Comparison of ENCODE assay signal across 24 cellular contexts in the genomic region with DNA sequence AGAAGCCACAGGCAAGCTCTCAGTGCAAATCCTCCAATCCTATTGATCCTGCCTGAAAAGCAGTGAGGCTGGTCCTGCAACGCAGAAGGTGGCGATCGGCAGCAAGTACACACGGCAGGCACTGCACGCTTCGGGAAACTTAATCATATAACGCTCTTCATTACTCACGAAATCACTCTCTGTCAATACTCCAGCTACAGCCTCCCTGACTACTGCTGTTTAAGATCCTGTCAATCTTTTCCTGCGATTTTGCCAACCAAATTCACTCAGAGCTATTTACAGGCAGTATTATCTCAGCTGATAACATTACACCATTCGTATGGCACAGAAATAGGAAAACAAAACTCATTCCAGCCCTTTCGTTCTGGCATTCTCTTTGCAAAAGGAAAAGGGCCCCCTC.
DNase-seq lines count a peak whose midpoint lies in the region; ATAC-seq, FAIRE-seq and TF ChIP-seq lines count a peak whose summit lies in the region.
"Had no signal": no experiment of that assay in that cellular context is flagged by ENCODE, and none has a peak within 500 bp of the region (broad histone marks: within the 10 kb centered on the region; RNA-seq: fewer than 3 reads in every experiment).

No MANE protein-coding gene starts in this region.

- H2AFZ ChIP-seq in HepG2 (ENCODE audit: low read length) = peak overlapping the region; percentile 17
- peak overlapping the region; percentile 21 for H2AFZ ChIP-seq in hepatocyte

- DNase-seq in HepG2 (ENCODE audit: low spot score) (no peak), right lobe of liver (no peak), SK-N-DZ (ENCODE audit: low spot score) (peak; percentile 77), hepatocyte (ENCODE audit: low spot score) (peak; percentile 5), spleen (no peak), NCI-H526 (lab: John Stamatoyannopoulos, UW) (no peak), natural killer cell (no peak)
- DNase-seq: C1 segment of cervical spinal cord, Karpas-422, NCI-H1417 treated with DMSO at 0.1 percent for 48 hours, NCI-H1930, NCI-H446, NCI-H774, Right ventricle myocardium superior, T-helper 1 cell had no signal

- no peak overlapping the region for H3K4me3 Mint-ChIP-seq in natural killer cell
- H3K4me3 Mint-ChIP-seq: IgD-negative memory B cell had no signal

- TF ChIP-seq CTCF in HepG2 (CRISPR knock-in tag; IDR thresholded peaks at IDR 0.05) (no peak), right lobe of liver (IDR thresholded peaks at IDR 0.05) (no peak), hepatocyte (IDR thresholded peaks at IDR 0.05; ENCODE audit: poor library complexity) (no peak), spleen (IDR thresholded peaks at IDR 0.05 in 8 of 11, conservative IDR thresholded peaks at IDR 0.05 in 3 of 11) (no peak), natural killer cell (IDR thresholded peaks at IDR 0.05) (no peak)

- intact Hi-C loops in HepG2 (cut with micrococcal nuclease; ENCODE audit: unreplicated experiment) (no loop called here), right lobe of liver (cut with DNase I) (no loop called here), spleen (cut with DNase I; ENCODE audit: low total_unique reads) (no loop called here), natural killer cell (cut with micrococcal nuclease) (no loop called here)

- no peaks in the 10 kb centered on the region for H3K4me1 Mint-ChIP-seq in natural killer cell
- H3K4me1 Mint-ChIP-seq: IgD-negative memory B cell had no signal

- BruUV-seq in HepG2 (replicated peaks; lab: Mats Ljungman, UMichigan) = no TSS peak

- TF ChIP-seq RAD21 in HepG2 (CRISPR knock-in tag; IDR thresholded peaks at IDR 0.05) = no peak

- no peaks in the 10 kb centered on the region for H3K9me2 ChIP-seq in hepatocyte (replicated peaks; ENCODE audit: insufficient read depth)

- no peaks in the 10 kb centered on the region for H3K36me3 Mint-ChIP-seq in natural killer cell
- H3K36me3 Mint-ChIP-seq: IgD-negative memory B cell had no signal

- no peak overlapping the region for H3K9ac ChIP-seq in HepG2 (ENCODE audit: insufficient read depth, low read depth, low read length)

- no peak for TF ChIP-seq EP300 in HepG2 (IDR thresholded peaks at IDR 0.05; ENCODE audit: low read depth in 2 of 2, low read length in 2 of 2)
- no peak for TF ChIP-seq EP300 in HepG2 (CRISPR knock-in tag; IDR thresholded peaks at IDR 0.05; ENCODE audit: borderline replicate concordance)

- TF ChIP-seq POLR2A in HepG2 (IDR thresholded peaks at IDR 0.05; ENCODE audit: insufficient read depth in 1 of 2, low read depth in 2 of 2, low read length in 2 of 2) = no peak
- no peak for TF ChIP-seq POLR2A in right lobe of liver (IDR thresholded peaks at IDR 0.05)
- TF ChIP-seq POLR2A in spleen (IDR thresholded peaks at IDR 0.05) = no peak

- H3K4me1 ChIP-seq in HepG2 (ENCODE audit: insufficient read depth, low read length) = no peaks in the 10 kb centered on the region
- H3K4me1 ChIP-seq in right lobe of liver = no peaks in the 10 kb centered on the region
- no peaks in the 10 kb centered on the region for H3K4me1 ChIP-seq in hepatocyte (ENCODE audit: insufficient read depth)
- no peaks in the 10 kb centered on the region for H3K4me1 ChIP-seq in spleen
- H3K4me1 ChIP-seq: A549, HAP-1 had no signal

- H3K27me3 ChIP-seq in HepG2 (ENCODE audit: control insufficient read depth in 1 of 2, insufficient read depth in 2 of 2, low read length in 2 of 2) (no peaks in the 10 kb centered on the region), right lobe of liver (no peaks in the 10 kb centered on the region), hepatocyte (no peaks in the 10 kb centered on the region), spleen (replicated peaks in 1 of 7) (no peaks in the 10 kb centered on the region)

- H3K79me2 ChIP-seq in HepG2 (ENCODE audit: insufficient read depth, low read length) (no peaks in the 10 kb centered on the region), hepatocyte (no peaks in the 10 kb centered on the region)

- H3K27ac ChIP-seq in HepG2 (ENCODE audit: extremely low read length, insufficient read depth, low read length) (no peak overlapping the region), right lobe of liver (no peak overlapping the region), hepatocyte (no peak overlapping the region), spleen (no peak overlapping the region)
- H3K27ac ChIP-seq: A549, HL-60 had no signal

- no peak overlapping the region for H3K27ac Mint-ChIP-seq in natural killer cell
- H3K27ac Mint-ChIP-seq: IgD-negative memory B cell had no signal

- FAIRE-seq in HepG2 (lab: Jason Lieb, UNC) = no peak
- FAIRE-seq: A549, D721Med, GM12891, GM18507, HTR-8/SVneo, RCC 7860 had no signal

- H3K27me3 Mint-ChIP-seq in natural killer cell (ENCODE audit: low read depth in 2 of 2) = no peaks in the 10 kb centered on the region
- H3K27me3 Mint-ChIP-seq: IgD-negative memory B cell had no signal

- 59% methylated on average over 11 of the region's 11 CpGs for WGBS in HepG2 (ENCODE audit: low lambda C conversion rate)
- 29% methylated on average over 6 of the region's 11 CpGs for WGBS in right lobe of liver (ENCODE audit: insufficient coverage, low coverage, low lambda C conversion rate, missing lambda C conversion rate)
- WGBS in hepatocyte (ENCODE audit: low lambda C conversion rate, missing lambda C conversion rate) = 58% methylated on average over 11 of the region's 11 CpGs
- WGBS in spleen, 5 donors = 75 to 82% (median 78%) methylated on average over 11 of the region's 11 CpGs

- H3K4me3 ChIP-seq in HepG2 (replicated peaks in 1 of 3; ENCODE audit: insufficient read depth in 1 of 3, low read depth in 2 of 3, low read length in 3 of 3) (no peak overlapping the region), right lobe of liver (no peak overlapping the region), hepatocyte (no peak overlapping the region), spleen (no peak overlapping the region)
- H3K4me3 ChIP-seq: A549, HAP-1 had no signal

- H3K36me3 ChIP-seq in HepG2 (replicated peaks in 1 of 2; ENCODE audit: control insufficient read depth in 1 of 2, insufficient read depth in 2 of 2, low read length in 2 of 2) (no peaks in the 10 kb centered on the region), right lobe of liver (no peaks in the 10 kb centered on the region), hepatocyte (replicated peaks; ENCODE audit: insufficient read depth, low read depth) (no peaks in the 10 kb centered on the region), spleen (no peaks in the 10 kb centered on the region)
- H3K36me3 ChIP-seq: HAP-1 had no signal

- POLR2A ChIA-PET in HepG2 (lab: Yijun Ruan, JAX) = no interaction called here

- ATAC-seq in HepG2 = no peak
- ATAC-seq in right lobe of liver = no peak
- ATAC-seq in natural killer cell = no peak
- ATAC-seq: A549 had no signal

- H3K9me3 ChIP-seq in HepG2 (ENCODE audit: low read length) (peaks cover 13% of the 10 kb centered on the region; the same call in 1 of the 2 replicates), right lobe of liver (no peaks in the 10 kb centered on the region), hepatocyte (ENCODE audit: low read depth) (no peaks in the 10 kb centered on the region), spleen (peaks cover 0 to 19% (median 13%) of the 10 kb centered on the region in 8 donors)
- H3K9me3 ChIP-seq: A549, HAP-1 had no signal

- peaks cover 11 to 18% of the 10 kb centered on the region in 2 donors for H3K9me3 Mint-ChIP-seq in natural killer cell

- H3K4me2 ChIP-seq in HepG2 (ENCODE audit: low read depth, low read length) (no peak overlapping the region), hepatocyte (peak overlapping the region; percentile 63)
- H3K4me2 ChIP-seq: A549 had no signal

- in situ Hi-C loops in HepG2 (cut with HindIII; ENCODE audit: extremely low pct_ligation_motif_present, low pct_unique_long_range_greater_than_20kb) = no loop called here

- CTCF ChIA-PET in HepG2 (lab: Yijun Ruan, JAX; ENCODE audit: low intra/inter-chr PET ratio, low total read pairs) = no interaction called here

- H4K20me1 ChIP-seq in HepG2 (ENCODE audit: insufficient read depth, low read length) = no peaks in the 10 kb centered on the region
- no peaks in the 10 kb centered on the region for H4K20me1 ChIP-seq in hepatocyte (ENCODE audit: insufficient read depth, poor library complexity, severe bottlenecking)

TF ChIP-seq in HepG2, 621 proteins besides CTCF, POLR2A, EP300 and RAD21:
- TF ChIP-seq ZNF766 (CRISPR knock-in tag; IDR thresholded peaks at IDR 0.05; ENCODE audit: borderline replicate concordance) (no peak), STAG1 (CRISPR knock-in tag; IDR thresholded peaks at IDR 0.05) (no peak), ZNF343 (CRISPR knock-in tag; IDR thresholded peaks at IDR 0.05) (no peak)

Comparison
In these comparisons a context has a peak if more than half of its experiments do, and no peak if none do; other contexts are left out.
1. DNase-seq: peak in SK-N-DZ (single experiment) and hepatocyte (single experiment); none in HepG2 (single experiment), right lobe of liver (0 of 3), spleen (single experiment), NCI-H526 (0 of 2) and natural killer cell (single experiment).